8 cellular contexts compared by ENCODE assay signal in the genomic region with DNA sequence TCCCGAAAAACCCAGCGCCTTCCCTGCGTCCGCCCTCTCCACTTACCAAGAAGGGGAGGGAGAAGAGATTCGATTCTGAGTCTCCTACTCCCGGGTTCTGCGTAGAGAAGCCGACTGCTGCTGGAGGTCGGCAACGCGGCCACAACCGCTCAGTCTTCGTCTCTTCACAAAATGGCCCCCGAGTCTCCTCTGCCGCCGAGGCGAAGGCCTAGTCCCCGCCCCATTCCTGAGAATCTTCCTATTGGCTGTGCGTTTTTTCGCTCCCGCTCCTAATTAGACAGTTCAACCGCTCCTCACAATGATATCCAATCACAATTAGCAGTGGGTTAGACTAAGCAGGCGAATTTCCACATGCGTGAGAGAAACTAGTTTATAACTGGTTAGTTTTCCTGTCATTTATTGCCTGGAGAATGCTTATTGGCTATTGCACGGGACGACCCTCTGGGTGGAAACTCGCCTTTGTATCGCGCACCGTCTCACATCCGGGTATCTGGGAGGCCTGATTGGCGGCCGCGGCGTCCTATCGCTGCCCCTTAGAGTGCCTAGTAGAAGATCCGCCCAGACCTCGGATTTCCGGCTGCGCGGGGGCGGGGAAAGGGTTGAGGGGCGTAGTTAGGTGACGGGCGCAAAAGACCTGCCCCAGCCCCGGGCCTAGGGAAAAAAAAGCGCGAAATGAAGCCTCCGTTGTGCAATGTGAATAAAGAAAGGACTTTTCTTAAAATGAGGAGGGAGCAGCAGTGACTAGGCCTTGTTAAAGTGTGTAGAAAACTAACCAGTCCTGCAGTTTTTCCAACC. TPM values are rescaled to one million over a fixed set of nuclear protein-coding genes. Genes with fewer than 3 reads are reported as not detected.
A peak's percentile ranks its signal among the peaks of the same experiment; 100 is the strongest.
DNase-seq lines count a peak whose midpoint lies in the region; ATAC-seq lines count a peak whose summit lies in the region.

A gene (minus strand): TSS at position 191 of the 795 bp plus-strand sequence. CDS start 35,249 bp downstream, outside the sequence.

- H3K4me2 ChIP-seq in BLaER1 treated with 17β-estradiol and CSF1 and Interleukin-3, amounts not matched to agents 10 nM and 100 nM, result peak within 1 kb of the TSS; percentile 73 to 93 (median 89)

- DNase-seq in NCI-H748 (lab: John Stamatoyannopoulos, UW; ENCODE audit: unreplicated experiment) (peak; percentile 100), cortex of kidney (lab: John Stamatoyannopoulos, UW) (peak; percentile 92), left colon (peak; percentile 100)
- DNase-seq in activated CD4-positive, alpha-beta T cell treated with anti-CD3 and anti-CD28 coated beads, Interleukin-2, amount 50 U/mL, for 1 hour, result peak; percentile 100
- peak; percentile 100 for DNase-seq in stimulated activated CD4-positive, alpha-beta T cell treated with anti-CD3 and anti-CD28 coated beads, Interleukin-1b, Interleukin-23, amount 100 ng/mL, for 48 hours

- H3K4me3 ChIP-seq in BLaER1 treated with 17β-estradiol and CSF1 and Interleukin-3, amounts not matched to agents 10 nM and 100 nM, result peak within 1 kb of the TSS; percentile 84 to 96 (median 91)

- H3K4me1 ChIP-seq in BLaER1 treated with 17β-estradiol and CSF1 and Interleukin-3, amounts not matched to agents 10 nM and 100 nM, result peaks cover 32 to 40% (median 35%) of the 10 kb centered on the region in 10 experiments

- no peaks in the 10 kb centered on the region for H3K27me3 ChIP-seq in BLaER1 treated with 17β-estradiol and CSF1 and Interleukin-3, amounts not matched to agents 10 nM and 100 nM

- peak within 1 kb of the TSS; percentile 93 to 100 (median 98) for H3K27ac ChIP-seq in BLaER1 treated with 17β-estradiol and CSF1 and Interleukin-3, amounts not matched to agents 10 nM and 100 nM

- peak within 1 kb of the TSS; percentile 94 to 100 (median 99) for H3K9ac ChIP-seq in BLaER1 treated with 17β-estradiol and CSF1 and Interleukin-3, amounts not matched to agents 10 nM and 100 nM

- H3K9me3 ChIP-seq in BLaER1 treated with 17β-estradiol and CSF1 and Interleukin-3, amounts not matched to agents 10 nM and 100 nM (replicated peaks in 1 of 11), result no peaks in the 10 kb centered on the region

- intact Hi-C loops in left colon (cut with DNase I, micrococcal nuclease), result no loop called here

- ATAC-seq in GM19351 (IDR thresholded peaks at IDR 0.05; ENCODE audit: unreplicated experiment) (peak; percentile 90), HG03521 (IDR thresholded peaks at IDR 0.05; ENCODE audit: unreplicated experiment) (peak; percentile 93), left colon (peak; percentile 92)

- H3K36me3 ChIP-seq in BLaER1 treated with 17β-estradiol and CSF1 and Interleukin-3, amounts not matched to agents 10 nM and 100 nM, result peaks cover 38 to 44% (median 42%) of the 10 kb centered on the region in 11 experiments; a peak in 21 of 22 replicates

- H4K20me1 ChIP-seq in BLaER1 treated with 17β-estradiol and CSF1 and Interleukin-3, amounts not matched to agents 10 nM and 100 nM, result peaks cover 42 to 47% (median 46%) of the 10 kb centered on the region in 11 experiments

RNA-seq across cellular contexts. Expression of the gene that starts here (rescaled TPM):
- 100 to 1,000 TPM; 251 to 271 TPM for total RNA-seq in left colon

Comparison
In these comparisons a context has a peak if more than half of its experiments do, and no peak if none do; other contexts are left out.
1. Peak in every context shown above with its lines: DNase-seq, ATAC-seq, H3K4me3 ChIP-seq and H3K27ac ChIP-seq.